In the genomic region with DNA sequence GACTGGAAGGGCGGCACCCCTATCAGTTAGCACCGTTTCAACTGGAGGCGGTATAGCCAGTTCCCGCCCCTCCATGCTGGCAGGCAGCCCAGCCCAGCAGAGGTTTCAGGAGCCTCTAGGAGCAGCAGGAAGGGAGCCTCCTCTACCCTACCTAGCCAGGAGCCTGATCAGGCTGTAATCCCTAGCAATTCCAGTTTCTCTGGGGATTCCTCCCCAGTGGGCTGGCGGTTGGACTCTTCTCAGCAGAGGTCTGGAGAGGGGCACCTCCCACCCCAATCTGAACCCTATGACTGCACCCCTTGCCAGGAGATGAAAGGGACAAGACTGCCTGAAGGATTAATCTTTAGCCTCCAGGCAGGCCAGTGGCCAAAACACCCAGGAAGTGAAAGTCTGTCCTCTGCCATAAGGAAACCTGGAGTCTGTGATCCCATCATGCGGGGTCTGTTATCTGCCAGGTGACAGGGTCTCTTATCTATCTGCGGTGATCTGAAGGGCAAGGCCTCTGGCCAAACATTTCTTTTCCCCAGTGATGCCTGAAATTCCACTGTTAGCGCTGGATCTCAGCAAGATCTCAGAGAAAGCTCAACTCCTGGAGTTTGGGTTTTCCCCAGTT, we compare ENCODE assay signal across 10 cellular contexts. TPM values are rescaled to one million over a fixed set of nuclear protein-coding genes. Genes with fewer than 3 reads are reported as not detected.
A peak's percentile ranks its signal among the peaks of the same experiment; 100 is the strongest.
DNase-seq lines count a peak whose midpoint lies in the region; ATAC-seq and TF ChIP-seq lines count a peak whose summit lies in the region.
"Had no signal": no experiment of that assay in that cellular context is flagged by ENCODE, and none has a peak within 500 bp of the region (broad histone marks: within the 10 kb centered on the region; RNA-seq: fewer than 3 reads in every experiment).

No MANE protein-coding gene starts in this region.

- H4K20me1 ChIP-seq in OCI-LY7 (ENCODE audit: insufficient read depth, low read length): no peaks in the 10 kb centered on the region
- H4K20me1 ChIP-seq: BLaER1 had no signal

- no peaks in the 10 kb centered on the region for H3K36me3 ChIP-seq in OCI-LY7 (ENCODE audit: insufficient read depth, low read length)
- H3K36me3 ChIP-seq: BLaER1 had no signal

- ATAC-seq in right cardiac atrium: peak; percentile 57 to 72

- H3K4me1 ChIP-seq in right cardiac atrium (ENCODE audit: control insufficient read depth, insufficient read depth, low read length) (no peaks in the 10 kb centered on the region), OCI-LY7 (ENCODE audit: insufficient read depth, low read length, poor library complexity, severe bottlenecking) (no peaks in the 10 kb centered on the region)
- H3K4me1 ChIP-seq: BLaER1 had no signal

- H3K4me2 ChIP-seq in OCI-LY7 (ENCODE audit: low read length): no peak overlapping the region
- H3K4me2 ChIP-seq: BLaER1 had no signal

- 23% methylated on average over 8 of the region's 8 CpGs for WGBS in right cardiac atrium

- no peaks in the 10 kb centered on the region for H3K9me2 ChIP-seq in OCI-LY7 (ENCODE audit: insufficient read depth, low read length)

- no TSS peak for BruUV-seq in OCI-LY7 (replicated peaks; lab: Mats Ljungman, UMichigan)

- H2AFZ ChIP-seq in OCI-LY7 (ENCODE audit: low read length): no peak overlapping the region

- H3K9me3 ChIP-seq in right cardiac atrium (ENCODE audit: control insufficient read depth, low read length): no peaks in the 10 kb centered on the region
- H3K9me3 ChIP-seq in OCI-LY7 (ENCODE audit: low read length): no peaks in the 10 kb centered on the region

- DNase-seq in right cardiac atrium (no peak), cardiac septum (ENCODE audit: low spot score) (no peak), RWPE1 (ENCODE audit: low spot score) (peak; percentile 68), islet precursor cell (peak; percentile 94), activated gamma-delta T cell treated with Interleukin-2 at 50 U/mL for 16 hours (no peak), OCI-LY7 (ENCODE audit: low spot score) (no peak), NCI-H1436 treated with DMSO at 0.1 percent for 48 hours (lab: John Stamatoyannopoulos, UW) (no peak), posterior cingulate gyrus (no peak)

- H3K4me3 ChIP-seq in right cardiac atrium (ENCODE audit: low read length) (no peak overlapping the region), OCI-LY7 (ENCODE audit: low read depth, low read length, poor library complexity, severe bottlenecking) (no peak overlapping the region)
- H3K4me3 ChIP-seq: BLaER1 had no signal

- H3K27me3 ChIP-seq in right cardiac atrium (ENCODE audit: control insufficient read depth, insufficient read depth): no peaks in the 10 kb centered on the region

- POLR2A ChIA-PET in RWPE1 (lab: Yijun Ruan, JAX; ENCODE audit: low non-redundant PET): no interaction called here
- POLR2A ChIA-PET in OCI-LY7 (lab: Charles Lee): interaction anchor here (0.6 kb wide), 1 partner anchor 18 kb away, joined by 5 read pairs; no protein-coding TSS in a partner anchor

- CTCF ChIA-PET in RWPE1 (lab: Yijun Ruan, JAX) (interaction anchor here (0.6 kb wide), 1 partner anchor 66 kb away, joined by 3 read pairs; no protein-coding TSS in a partner anchor), OCI-LY7 (lab: Charles Lee; ENCODE audit: unreplicated experiment) (no interaction called here)

- no peaks in the 10 kb centered on the region for H3K79me2 ChIP-seq in OCI-LY7 (ENCODE audit: insufficient read depth, low read depth, low read length)

- TF ChIP-seq CTCF in RWPE1 (conservative IDR thresholded peaks at IDR 0.05; ENCODE audit: low read depth) (no peak), OCI-LY7 (conservative IDR thresholded peaks at IDR 0.05; ENCODE audit: low read length) (no peak)

- H3K27ac ChIP-seq in right cardiac atrium (ENCODE audit: low read length) (no peak overlapping the region), RWPE1 (peak overlapping the region; percentile 83), OCI-LY7 (ENCODE audit: low read depth, low read length, poor library complexity, severe bottlenecking) (no peak overlapping the region)
- H3K27ac ChIP-seq: BLaER1, HL-60 had no signal

- intact Hi-C loops in right cardiac atrium (cut with DNase I): no loop called here
- intact Hi-C loops in cardiac septum (cut with DNase I): no loop called here
- intact Hi-C loops in OCI-LY7 (cut with micrococcal nuclease; ENCODE audit: unreplicated experiment): no loop called here
- intact Hi-C loops in posterior cingulate gyrus (cut with DNase I): no loop called here

RNA-seq across cellular contexts. Expression of gene CDH1, which starts 4.9 kb away (rescaled TPM):
- not detected for total RNA-seq in right cardiac atrium
- 0.14 TPM for polyA plus RNA-seq in right cardiac atrium
- 0.13 TPM for total RNA-seq in cardiac septum
- not detected in 2 replicates for total RNA-seq in OCI-LY7 (2014; rRNA removed; shearing (Covaris generic))
- not detected in 2 replicates for total RNA-seq in OCI-LY7 (2022)

Comparison
In these comparisons a context has a peak if more than half of its experiments do, and no peak if none do; other contexts are left out.
1. DNase-seq: peak in RWPE1 (single experiment) and islet precursor cell (single experiment); none in right cardiac atrium (0 of 3), cardiac septum (single experiment), activated gamma-delta T cell treated with Interleukin-2 at 50 U/mL for 16 hours (single experiment), OCI-LY7 (single experiment), NCI-H1436 treated with DMSO at 0.1 percent for 48 hours (single experiment) and posterior cingulate gyrus (0 of 10).